9 cellular contexts compared by ENCODE assay signal in genomic region chr1:40438391-40439015, GRCh38.
DNase-seq lines count a peak whose midpoint lies in the region; ATAC-seq and TF ChIP-seq lines count a peak whose summit lies in the region.
"Had no signal": no experiment of that assay in that cellular context is flagged by ENCODE, and none has a peak within 500 bp of the region (broad histone marks: within the 10 kb centered on the region; RNA-seq: fewer than 3 reads in every experiment).

No MANE protein-coding gene starts in this region.

- no peaks in the 10 kb centered on the region for H3K27me3 Mint-ChIP-seq in effector memory CD8-positive, alpha-beta T cell
- no peaks in the 10 kb centered on the region for H3K27me3 Mint-ChIP-seq in nephron (ENCODE audit: low read depth)

- no peaks in the 10 kb centered on the region for H3K9me2 ChIP-seq in OCI-LY1 (ENCODE audit: low read depth, low read length)

- no peak overlapping the region for H3K4me3 ChIP-seq in OCI-LY1 (ENCODE audit: low read depth, low read length, poor library complexity, severe bottlenecking)

- no peaks in the 10 kb centered on the region for H3K79me2 ChIP-seq in OCI-LY1 (ENCODE audit: insufficient read depth, low read length)

- no peaks in the 10 kb centered on the region for H3K27me3 ChIP-seq in OCI-LY1 (ENCODE audit: insufficient read depth, low read length)

- no peaks in the 10 kb centered on the region for H3K9me3 Mint-ChIP-seq in effector memory CD8-positive, alpha-beta T cell
- no peaks in the 10 kb centered on the region for H3K9me3 Mint-ChIP-seq in nephron

- no peaks in the 10 kb centered on the region for H3K9me3 ChIP-seq in OCI-LY1 (ENCODE audit: low read length)

- H3K4me1 Mint-ChIP-seq in effector memory CD8-positive, alpha-beta T cell (ENCODE audit: low read depth in 2 of 2): peaks cover 1 to 4% of the 10 kb centered on the region in 2 donors
- H3K4me1 Mint-ChIP-seq in nephron: no peaks in the 10 kb centered on the region

- H4K20me1 ChIP-seq in OCI-LY1 (ENCODE audit: insufficient read depth, low read length): no peaks in the 10 kb centered on the region

- no peak overlapping the region for H3K9ac ChIP-seq in OCI-LY1 (ENCODE audit: low read length)

- H3K27ac ChIP-seq in OCI-LY1 (ENCODE audit: low read depth, low read length, poor library complexity, severe bottlenecking): no peak overlapping the region
- H3K27ac ChIP-seq: epithelial cell of prostate had no signal

- H2AFZ ChIP-seq in OCI-LY1 (ENCODE audit: low read length): no peak overlapping the region

- peak; percentile 22 for TF ChIP-seq CTCF in GM10266 (IDR thresholded peaks at IDR 0.05; ENCODE audit: control insufficient read depth, insufficient read depth, low read depth, missing control alignments)
- peak; percentile 89 for TF ChIP-seq CTCF in OCI-LY1 (IDR thresholded peaks at IDR 0.05; ENCODE audit: low read length)
- peak; percentile 26 to 59 (median 36) for TF ChIP-seq CTCF in nephron (IDR thresholded peaks at IDR 0.05; ENCODE audit: unreplicated experiment in 3 of 3)

- no peaks in the 10 kb centered on the region for H3K4me1 ChIP-seq in OCI-LY1 (ENCODE audit: insufficient read depth, low read length, severe bottlenecking)

- H3K36me3 ChIP-seq in OCI-LY1 (ENCODE audit: insufficient read depth, low read length): no peaks in the 10 kb centered on the region

- H3K4me2 ChIP-seq in OCI-LY1 (ENCODE audit: low read length): no peak overlapping the region

- no peak overlapping the region for H3K4me3 Mint-ChIP-seq in effector memory CD8-positive, alpha-beta T cell
- H3K4me3 Mint-ChIP-seq in nephron: no peak overlapping the region

- DNase-seq in AG20443 (ENCODE audit: low spot score) (peak; percentile 66), GM10266 (ENCODE audit: extremely low spot score) (no peak), NCI-H1048 (lab: John Stamatoyannopoulos, UW) (no peak)
- peak in 2 of 3 experiments; percentile 25 for DNase-seq in effector memory CD8-positive, alpha-beta T cell

- no peaks in the 10 kb centered on the region for H3K36me3 Mint-ChIP-seq in effector memory CD8-positive, alpha-beta T cell (ENCODE audit: insufficient read depth)
- H3K36me3 Mint-ChIP-seq in nephron (ENCODE audit: low read depth): no peaks in the 10 kb centered on the region

- H3F3A ChIP-seq in OCI-LY1 (ENCODE audit: insufficient read depth, low read length): no peaks in the 10 kb centered on the region

- no peak overlapping the region for H3K27ac Mint-ChIP-seq in effector memory CD8-positive, alpha-beta T cell
- no peak overlapping the region for H3K27ac Mint-ChIP-seq in nephron

- peak; percentile 43 for ATAC-seq in effector memory CD8-positive, alpha-beta T cell (replicated peaks)
- ATAC-seq in GM21528 (IDR thresholded peaks at IDR 0.05; ENCODE audit: low FRiP score, unreplicated experiment) (no peak), GM19463 (IDR thresholded peaks at IDR 0.05; ENCODE audit: unreplicated experiment) (no peak)

Comparison
In these comparisons a context has a peak if more than half of its experiments do, and no peak if none do; other contexts are left out.
1. DNase-seq: peak in AG20443 (single experiment) and effector memory CD8-positive, alpha-beta T cell (2 of 3); none in GM10266 (single experiment) and NCI-H1048 (single experiment).
2. CTCF ChIP-seq: peak in every context shown above with its lines; median percentile 89 in OCI-LY1; 36 in nephron; 22 in GM10266.